ENCODE assay signal across 12 cellular contexts in the genomic region with DNA sequence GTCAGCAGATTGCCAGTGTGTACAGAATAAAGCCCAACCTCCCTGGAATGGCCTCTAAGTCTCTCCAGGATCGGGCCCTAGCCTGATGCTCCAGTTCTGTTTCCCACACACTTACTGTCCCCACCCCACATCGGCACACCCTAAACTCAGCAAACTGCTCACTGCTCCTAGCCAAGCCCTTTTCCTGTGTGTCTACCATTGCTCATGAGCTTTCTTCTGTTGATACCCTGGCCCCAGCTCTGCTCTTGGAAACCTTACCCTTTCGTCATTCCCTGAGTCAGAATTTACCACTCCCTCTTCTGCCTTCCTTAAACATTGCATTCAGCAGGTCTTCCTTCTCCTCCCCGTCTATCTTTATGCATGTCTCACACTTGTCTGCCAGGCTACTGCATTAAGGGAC.
A peak's percentile ranks its signal among the peaks of the same experiment; 100 is the strongest.
DNase-seq lines count a peak whose midpoint lies in the region; ATAC-seq, FAIRE-seq and TF ChIP-seq lines count a peak whose summit lies in the region.
"Had no signal": no experiment of that assay in that cellular context is flagged by ENCODE, and none has a peak within 500 bp of the region (broad histone marks: within the 10 kb centered on the region; RNA-seq: fewer than 3 reads in every experiment).

No MANE protein-coding gene starts in this region.

- no peaks in the 10 kb centered on the region for H3K36me3 ChIP-seq in bronchial epithelial cell (ENCODE audit: control insufficient read depth, insufficient read depth, low read length)
- H3K36me3 ChIP-seq in Peyer's patch: no peaks in the 10 kb centered on the region
- H3K36me3 ChIP-seq: neutrophil had no signal

- FAIRE-seq in bronchial epithelial cell (lab: Jason Lieb, UNC): peak; percentile 100
- FAIRE-seq: GM12892 had no signal

- H3K27me3 ChIP-seq in bronchial epithelial cell (ENCODE audit: control insufficient read depth, insufficient read depth, low read length) (no peaks in the 10 kb centered on the region), Peyer's patch (no peaks in the 10 kb centered on the region)

- H3K27me3 Mint-ChIP-seq in nephron progenitor cell (ENCODE audit: low read depth, poor library complexity): peaks cover 4% of the 10 kb centered on the region

- H3K9me3 ChIP-seq in Peyer's patch: no peaks in the 10 kb centered on the region
- H3K9me3 ChIP-seq: neutrophil had no signal

- no peaks in the 10 kb centered on the region for H3K36me3 Mint-ChIP-seq in nephron progenitor cell (ENCODE audit: low read depth)

- H3K4me3 ChIP-seq in bronchial epithelial cell (ENCODE audit: low read depth, low read length): no peak overlapping the region
- H3K4me3 ChIP-seq in Peyer's patch: no peak overlapping the region

- TF ChIP-seq CTCF in bronchial epithelial cell (IDR thresholded peaks at IDR 0.05; ENCODE audit: insufficient read depth, low read length, severe bottlenecking) (peak; percentile 18), Peyer's patch (IDR thresholded peaks at IDR 0.05) (no peak), nephron progenitor cell (IDR thresholded peaks at IDR 0.05) (no peak)

- peaks cover 0 to 20% (median 0%) of the 10 kb centered on the region in 4 donors for H3K4me1 ChIP-seq in Peyer's patch

- no peaks in the 10 kb centered on the region for H3K9me3 Mint-ChIP-seq in nephron progenitor cell
- H3K9me3 Mint-ChIP-seq: activated T-cell treated with anti-CD3 and anti-CD28 coated beads, Interleukin-2, amount 50 U/mL, for 24 hours had no signal

- TF ChIP-seq POLR2A in Peyer's patch (IDR thresholded peaks at IDR 0.05): no peak

- no peak overlapping the region for H3K4me3 Mint-ChIP-seq in nephron progenitor cell
- H3K4me3 Mint-ChIP-seq: activated T-cell treated with anti-CD3 and anti-CD28 coated beads, Interleukin-2, amount 50 U/mL, for 24 hours had no signal

- DNase-seq in AG08396 (ENCODE audit: low spot score) (peak; percentile 31), LoVo (ENCODE audit: low spot score) (peak; percentile 9), bronchial epithelial cell (ENCODE audit: low read depth) (peak; percentile 100), kidney glomerular epithelial cell (lab: John Stamatoyannopoulos, UW) (peak; percentile 72), Peyer's patch (no peak), GF-D8 (lab: John Stamatoyannopoulos, UW) (no peak), nephron progenitor cell (no peak)
- DNase-seq: activated T-cell treated with anti-CD3 and anti-CD28 coated beads, Interleukin-2, amount 50 U/mL, for 24 hours; Kasumi-1 had no signal

- H3K27ac ChIP-seq in Peyer's patch: no peak overlapping the region
- H3K27ac ChIP-seq: neutrophil had no signal

- no peak for ATAC-seq in HG02981 (IDR thresholded peaks at IDR 0.05; ENCODE audit: unreplicated experiment)

- H3K4me1 Mint-ChIP-seq in nephron progenitor cell: peaks cover 23% of the 10 kb centered on the region

- no peak overlapping the region for H3K27ac Mint-ChIP-seq in nephron progenitor cell
- H3K27ac Mint-ChIP-seq: activated T-cell treated with anti-CD3 and anti-CD28 coated beads, Interleukin-2, amount 50 U/mL, for 24 hours had no signal

Comparison
In these comparisons a context has a peak if more than half of its experiments do, and no peak if none do; other contexts are left out.
1. DNase-seq: peak in AG08396 (single experiment), LoVo (single experiment), bronchial epithelial cell (single experiment) and kidney glomerular epithelial cell (single experiment); none in Peyer's patch (0 of 3), GF-D8 (single experiment) and nephron progenitor cell (single experiment).